In genomic region chr3:176767385-176767784, GRCh38 we compare ENCODE assay signal across 15 cellular contexts.
DNase-seq lines count a peak whose midpoint lies in the region; ATAC-seq, FAIRE-seq and TF ChIP-seq lines count a peak whose summit lies in the region.
"Had no signal": no experiment of that assay in that cellular context is flagged by ENCODE, and none has a peak within 500 bp of the region (broad histone marks: within the 10 kb centered on the region; RNA-seq: fewer than 3 reads in every experiment).

No MANE protein-coding gene starts in this region.

- H3K36me3 ChIP-seq in keratinocyte (ENCODE audit: control insufficient read depth in 2 of 2, extremely low read depth in 1 of 2, insufficient read depth in 2 of 2, low read length in 2 of 2), result no peaks in the 10 kb centered on the region
- no peaks in the 10 kb centered on the region for H3K36me3 ChIP-seq in WERI-Rb-1
- H3K36me3 ChIP-seq: BE2C, tibial nerve had no signal

- H3K9me1 ChIP-seq in keratinocyte (ENCODE audit: control insufficient read depth, extremely low read depth, insufficient read depth, low read length), result no peaks in the 10 kb centered on the region

- no peaks in the 10 kb centered on the region for H3K79me2 ChIP-seq in keratinocyte (ENCODE audit: control insufficient read depth, insufficient read depth, low read length)

- H3K4me1 ChIP-seq in keratinocyte (ENCODE audit: control insufficient read depth, extremely low read depth, insufficient read depth, low read length), result peaks cover 14% of the 10 kb centered on the region
- H3K4me1 ChIP-seq: BE2C, tibial nerve had no signal

- peak; percentile 93 for FAIRE-seq in keratinocyte (lab: Jason Lieb, UNC)

- TF ChIP-seq CTCF in AG09309 (IDR thresholded peaks at IDR 0.05; ENCODE audit: control insufficient read depth, insufficient read depth, low read depth, low read length, missing control alignments), result no peak
- TF ChIP-seq CTCF in keratinocyte (optimal IDR thresholded peaks at IDR 0.05 in 1 of 3, IDR thresholded peaks at IDR 0.05 in 1 of 3, conservative IDR thresholded peaks at IDR 0.05 in 1 of 3; ENCODE audit: extremely low read depth in 1 of 3, insufficient read depth in 2 of 3, low read length in 3 of 3), result no peak
- TF ChIP-seq CTCF in WERI-Rb-1 (IDR thresholded peaks at IDR 0.05; ENCODE audit: low read depth, low read length), result no peak

- H3K9me3 ChIP-seq in keratinocyte (ENCODE audit: control insufficient read depth, low read depth, low read length), result no peaks in the 10 kb centered on the region
- H3K9me3 ChIP-seq in WERI-Rb-1 (ENCODE audit: severe bottlenecking), result peaks cover 6% of the 10 kb centered on the region
- H3K9me3 ChIP-seq: BE2C had no signal

- ATAC-seq in HG02970 (IDR thresholded peaks at IDR 0.05; ENCODE audit: low FRiP score, unreplicated experiment) (peak; percentile 63), HG03457 (IDR thresholded peaks at IDR 0.05; ENCODE audit: unreplicated experiment) (no peak)
- ATAC-seq: effector memory CD8-positive, alpha-beta T cell had no signal

- H4K20me1 ChIP-seq in keratinocyte (ENCODE audit: control insufficient read depth, extremely low read depth, insufficient read depth, low read length), result no peaks in the 10 kb centered on the region

- H3K4me3 ChIP-seq in AG09309 (ENCODE audit: control insufficient read depth, low read depth, low read length) (no peak overlapping the region), keratinocyte (ENCODE audit: control insufficient read depth in 2 of 3, extremely low read depth in 1 of 3, insufficient read depth in 2 of 3, low read depth in 1 of 3, low read length in 3 of 3) (no peak overlapping the region), WERI-Rb-1 (ENCODE audit: low read depth, low read length) (no peak overlapping the region)
- H3K4me3 ChIP-seq: tibial nerve had no signal

- peak overlapping the region; percentile 35 for H3K4me2 ChIP-seq in keratinocyte (ENCODE audit: control insufficient read depth, extremely low read depth, insufficient read depth, low read depth, low read length)
- H3K4me2 ChIP-seq: KMS-11 had no signal

- DNase-seq in AG09309 (ENCODE audit: low read depth) (peak; percentile 75), amniotic stem cell (lab: John Stamatoyannopoulos, UW) (peak; percentile 60), keratinocyte (ENCODE audit: low read depth, low spot score) (peak; percentile 85), WERI-Rb-1 (no peak), NCI-H1694 treated with DMSO at 0.1 percent for 48 hours (lab: John Stamatoyannopoulos, UW) (no peak)
- DNase-seq in stimulated activated CD4-positive, alpha-beta T cell treated with anti-CD3 and anti-CD28 coated beads, Interleukin-4, amount 100 ng/mL, for 1 hour, result no peak
- DNase-seq: activated CD4-positive, alpha-beta T cell treated with anti-CD3 and anti-CD28 coated beads, Interleukin-2, amount 10 ng/mL, durations not matched to agents 7 days and 5 days; activated naive CD4-positive, alpha-beta T cell treated with Interleukin-2 at 50 U/mL for 16 hours; BE2C; effector memory CD8-positive, alpha-beta T cell; stimulated activated CD4-positive, alpha-beta T cell treated with anti-CD3 and anti-CD28 coated beads, Interleukin-2, amount 100 ng/mL, for 48 hours had no signal

- no peak overlapping the region for H2AFZ ChIP-seq in keratinocyte (ENCODE audit: control insufficient read depth, low read length)

- peak overlapping the region; percentile 65 for H3K27ac ChIP-seq in keratinocyte (ENCODE audit: control insufficient read depth, insufficient read depth, low read length)
- H3K27ac ChIP-seq in WERI-Rb-1, result no peak overlapping the region
- H3K27ac ChIP-seq: KMS-11, tibial nerve had no signal

- dilution Hi-C loops in keratinocyte (cut with MboI; ENCODE audit: extremely low pct_ligation_motif_present, low sequenced_read_pairs), result no loop called here

- no peaks in the 10 kb centered on the region for H3K27me3 ChIP-seq in keratinocyte (ENCODE audit: control insufficient read depth, extremely low read depth, insufficient read depth, low read length)
- H3K27me3 ChIP-seq in WERI-Rb-1 (ENCODE audit: insufficient read depth, low read depth, severe bottlenecking), result no peaks in the 10 kb centered on the region
- H3K27me3 ChIP-seq: BE2C, tibial nerve had no signal

- H3K9ac ChIP-seq in keratinocyte (ENCODE audit: control insufficient read depth, extremely low read depth, insufficient read depth, low read length), result no peak overlapping the region
- H3K9ac ChIP-seq: KMS-11 had no signal

Comparison
In these comparisons a context has a peak if more than half of its experiments do, and no peak if none do; other contexts are left out.
1. DNase-seq: peak in AG09309 (single experiment), amniotic stem cell (single experiment) and keratinocyte (single experiment); none in stimulated activated CD4-positive, alpha-beta T cell treated with anti-CD3 and anti-CD28 coated beads, Interleukin-4, amount 100 ng/mL, for 1 hour (single experiment), WERI-Rb-1 (single experiment) and NCI-H1694 treated with DMSO at 0.1 percent for 48 hours (single experiment).